7 cellular contexts compared by ENCODE assay signal in the genomic region with DNA sequence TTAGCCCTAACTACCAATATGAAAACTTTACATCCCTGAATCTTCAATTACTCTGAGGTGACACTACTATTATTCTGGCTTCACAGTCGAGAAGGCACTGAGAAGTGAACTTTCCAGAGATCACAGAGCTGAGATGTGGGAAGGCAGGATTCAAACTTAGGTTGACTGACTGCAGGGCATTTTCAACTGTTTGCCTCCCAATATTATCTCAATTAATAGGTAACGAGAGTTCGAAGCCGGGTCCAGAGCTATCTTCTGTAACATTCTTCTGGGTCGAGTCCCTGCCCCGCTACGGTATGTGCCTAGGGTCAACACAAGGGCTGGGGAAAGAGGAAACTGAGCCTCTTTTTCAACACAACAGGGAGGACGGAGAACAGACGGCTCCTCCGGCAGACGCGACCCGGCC. TPM values are rescaled to one million over a fixed set of nuclear protein-coding genes. Genes with fewer than 3 reads are reported as not detected.
DNase-seq lines count a peak whose midpoint lies in the region; ATAC-seq and TF ChIP-seq lines count a peak whose summit lies in the region.

No MANE protein-coding gene starts in this region.

- no peaks in the 10 kb centered on the region for H3K27me3 ChIP-seq in SJSA1 (replicated peaks)

- peak overlapping the region; percentile 99 for H3K27ac ChIP-seq in SJSA1
- H3K27ac ChIP-seq in skin epidermis: peak overlapping the region; percentile 96 to 100 (median 100)

- DNase-seq in SJSA1 (ENCODE audit: low read depth in 1 of 2, low spot score in 2 of 2): no peak
- DNase-seq in foreskin fibroblast: no peak
- DNase-seq in GM13977 (ENCODE audit: low spot score): no peak
- no peak for DNase-seq in epidermal melanocyte (ENCODE audit: insufficient read length, low spot score)

- peaks cover 19% of the 10 kb centered on the region for H3K36me3 ChIP-seq in SJSA1

- in situ Hi-C loops in GM13977 (cut with MboI; ENCODE audit: low pct_unique_long_range_greater_than_20kb, low sequenced_read_pairs, unreplicated experiment): no loop called here

- peak; percentile 11 for ATAC-seq in GM21528 (IDR thresholded peaks at IDR 0.05; ENCODE audit: low FRiP score, unreplicated experiment)
- no peak for ATAC-seq in HG03342 (IDR thresholded peaks at IDR 0.05; ENCODE audit: unreplicated experiment)

- H3K9me3 ChIP-seq in SJSA1 (replicated peaks): no peaks in the 10 kb centered on the region

- TF ChIP-seq CTCF in foreskin fibroblast (IDR thresholded peaks at IDR 0.05; ENCODE audit: low read depth, low read length): no peak
- TF ChIP-seq CTCF in GM13977 (IDR thresholded peaks at IDR 0.05; ENCODE audit: extremely low read depth, insufficient read depth, missing control alignments): no peak

- H3K4me3 ChIP-seq in SJSA1 (peak overlapping the region; percentile 71), foreskin fibroblast (ENCODE audit: low read depth in 1 of 2, low read length in 2 of 2) (peak overlapping the region; percentile 64 to 96), skin epidermis (peak overlapping the region; percentile 53 to 89 (median 68))

- peaks cover 11% of the 10 kb centered on the region for H3K4me1 ChIP-seq in SJSA1 (replicated peaks)

RNA-seq across cellular contexts. Expression of gene CHMP3, which starts 0.8 kb away (rescaled TPM):
- total RNA-seq in SJSA1 (2014; rRNA removed; shearing (Covaris generic)): 86.3 and 130 TPM in 2 replicates
